In genomic region chr16:68265078-68265925, GRCh38 we compare ENCODE assay signal across 1 cellular context.
TF ChIP-seq lines count a peak whose summit lies in the region.

No MANE protein-coding gene starts in this region.

TF ChIP-seq in K562, 482 proteins besides CTCF, POLR2A, EP300 and RAD21 (continues in another document):
- TF ChIP-seq MTF1 (CRISPR knock-in tag; IDR thresholded peaks at IDR 0.05; ENCODE audit: borderline replicate concordance), result no peak
- no peak for TF ChIP-seq ETV1 (tag; conservative IDR thresholded peaks at IDR 0.05; ENCODE audit: low read depth)
- no peak for TF ChIP-seq RHOXF2B (CRISPR knock-in tag; conservative IDR thresholded peaks at IDR 0.05)
- TF ChIP-seq ZNF197 (CRISPR knock-in tag; IDR thresholded peaks at IDR 0.05; ENCODE audit: low read depth), result no peak
- no peak for TF ChIP-seq PCBP2 (IDR thresholded peaks at IDR 0.05; ENCODE audit: low read depth, low read length, poor library complexity, severe bottlenecking)
- no peak for TF ChIP-seq ARNT (IDR thresholded peaks at IDR 0.05)
- no peak for TF ChIP-seq KAT8 (IDR thresholded peaks at IDR 0.05; ENCODE audit: low read depth)
- no peak for TF ChIP-seq THAP12 (CRISPR knock-in tag; IDR thresholded peaks at IDR 0.05)
- TF ChIP-seq ZNF518B (CRISPR knock-in tag; IDR thresholded peaks at IDR 0.05), result no peak
- 0 out of 2 replicates have a peak, but pooled peaks have one; percentile 6 for TF ChIP-seq TGIF2 (CRISPR knock-in tag; IDR thresholded peaks at IDR 0.05)
- no peak for TF ChIP-seq TBL1XR1 (IDR thresholded peaks at IDR 0.05; ENCODE audit: low read length in 2 of 2)
- TF ChIP-seq SMARCB1 (IDR thresholded peaks at IDR 0.05; ENCODE audit: insufficient read length, low read depth), result no peak
- TF ChIP-seq RERE (CRISPR knock-in tag; IDR thresholded peaks at IDR 0.05; ENCODE audit: borderline replicate concordance), result 0 out of 2 replicates have a peak, but pooled peaks have one; percentile 60
- TF ChIP-seq CUX1 (CRISPR knock-in tag; IDR thresholded peaks at IDR 0.05), result no peak
- no peak for TF ChIP-seq GABPA (tag; conservative IDR thresholded peaks at IDR 0.05; ENCODE audit: low read depth)
- TF ChIP-seq SMARCC2 (IDR thresholded peaks at IDR 0.05; ENCODE audit: low read depth), result no peak
- no peak for TF ChIP-seq DACH1 (IDR thresholded peaks at IDR 0.05; ENCODE audit: partially characterized antibody)
- TF ChIP-seq ILF3 (IDR thresholded peaks at IDR 0.05; ENCODE audit: borderline replicate concordance), result no peak
- no peak for TF ChIP-seq HNRNPK (IDR thresholded peaks at IDR 0.05; ENCODE audit: low read depth, low read length, poor library complexity, severe bottlenecking)
- no peak for TF ChIP-seq JUN (IDR thresholded peaks at IDR 0.05; ENCODE audit: borderline replicate concordance, low read depth, low read length)
- no peak for TF ChIP-seq JUN (CRISPR knock-in tag; IDR thresholded peaks at IDR 0.05; ENCODE audit: borderline replicate concordance)
- peak; percentile 53; the same call in 1 of the 2 replicates for TF ChIP-seq KAT7 (CRISPR knock-in tag; IDR thresholded peaks at IDR 0.05; ENCODE audit: borderline replicate concordance)
- TF ChIP-seq SIN3B (IDR thresholded peaks at IDR 0.05; ENCODE audit: low read depth), result no peak
- TF ChIP-seq DPF2 (IDR thresholded peaks at IDR 0.05), result no peak
- no peak for TF ChIP-seq PURB (CRISPR knock-in tag; IDR thresholded peaks at IDR 0.05; ENCODE audit: low read depth)
- TF ChIP-seq ZNF239 (CRISPR knock-in tag; IDR thresholded peaks at IDR 0.05), result no peak
- no peak; the same call in 1 of the 2 replicates for TF ChIP-seq CEBPG (CRISPR knock-in tag; IDR thresholded peaks at IDR 0.05)
- peak in 1 of 2 experiments; percentile 56; a peak in 2 of 4 replicates for TF ChIP-seq CEBPG (tag; conservative IDR thresholded peaks at IDR 0.05 in 1 of 2, IDR thresholded peaks at IDR 0.05 in 1 of 2)
- peak; percentile 4 for TF ChIP-seq MEIS2 (IDR thresholded peaks at IDR 0.05; ENCODE audit: partially characterized antibody)
- no peak for TF ChIP-seq ZNF644 (tag; IDR thresholded peaks at IDR 0.05; ENCODE audit: low read depth)
- TF ChIP-seq FOXM1 (IDR thresholded peaks at IDR 0.05; ENCODE audit: low read depth), result no peak
- no peak for TF ChIP-seq FOXM1 (CRISPR knock-in tag; IDR thresholded peaks at IDR 0.05; ENCODE audit: low read depth)
- TF ChIP-seq ZNF318 (IDR thresholded peaks at IDR 0.05; ENCODE audit: borderline replicate concordance in 1 of 2, low read depth in 1 of 2), result no peak
- no peak for TF ChIP-seq E2F3 (CRISPR knock-in tag; IDR thresholded peaks at IDR 0.05)
- no peak for TF ChIP-seq TAF15 (IDR thresholded peaks at IDR 0.05; ENCODE audit: low read depth, low read length)
